ENCODE assay signal across 17 cellular contexts in the genomic region with DNA sequence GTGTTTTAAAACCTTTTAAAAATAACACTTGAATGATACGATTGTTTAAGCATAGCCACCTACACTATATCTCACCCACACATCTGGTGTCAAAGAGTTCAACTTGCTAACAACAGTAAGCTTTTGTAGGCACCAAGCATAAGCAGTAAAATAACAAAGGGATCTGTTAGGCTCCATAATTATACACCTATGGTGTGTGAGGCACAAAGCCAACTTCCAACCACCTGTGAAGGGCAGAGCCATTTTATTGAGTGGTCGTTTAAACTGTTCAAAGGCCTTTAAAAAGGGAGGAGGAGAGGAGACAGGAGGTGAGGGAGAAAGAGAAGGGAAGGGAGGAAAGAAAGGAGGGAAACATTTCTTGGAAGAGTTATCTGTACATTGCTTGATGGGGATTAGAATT. TPM values are rescaled to one million over a fixed set of nuclear protein-coding genes. Genes with fewer than 3 reads are reported as not detected.
DNase-seq lines count a peak whose midpoint lies in the region; ATAC-seq and TF ChIP-seq lines count a peak whose summit lies in the region.
"Had no signal": no experiment of that assay in that cellular context is flagged by ENCODE, and none has a peak within 500 bp of the region (broad histone marks: within the 10 kb centered on the region; RNA-seq: fewer than 3 reads in every experiment).

No MANE protein-coding gene starts in this region.

- H3K36me3 ChIP-seq in CD4-positive, CD25-positive, alpha-beta regulatory T cell (ENCODE audit: control insufficient read depth, insufficient read depth, low read length) = peaks cover 74% of the 10 kb centered on the region

- no peak overlapping the region for H3K4me3 ChIP-seq in CD4-positive, CD25-positive, alpha-beta regulatory T cell (ENCODE audit: low read depth, low read length)
- H3K4me3 ChIP-seq: right atrium auricular region had no signal

- peaks cover 46% of the 10 kb centered on the region for H3K36me3 Mint-ChIP-seq in CD4-positive, CD25-positive, alpha-beta regulatory T cell

- no peaks in the 10 kb centered on the region for H3K27me3 Mint-ChIP-seq in CD4-positive, CD25-positive, alpha-beta regulatory T cell

- intact Hi-C loops in left colon (cut with DNase I, micrococcal nuclease) = loop anchor here in 1 of 2 donors (10.0 kb wide), 2 partner anchors 122 to 422 kb away; no protein-coding TSS in a partner anchor

- H3K4me1 ChIP-seq in CD4-positive, CD25-positive, alpha-beta regulatory T cell (ENCODE audit: control insufficient read depth, insufficient read depth, low read length, poor library complexity, severe bottlenecking) = no peaks in the 10 kb centered on the region
- H3K4me1 ChIP-seq: right atrium auricular region had no signal

- no peaks in the 10 kb centered on the region for H3K9me3 ChIP-seq in CD4-positive, CD25-positive, alpha-beta regulatory T cell (ENCODE audit: control insufficient read depth in 2 of 2, low read length in 2 of 2)
- H3K9me3 ChIP-seq: right atrium auricular region had no signal

- H3K4me1 Mint-ChIP-seq in CD4-positive, CD25-positive, alpha-beta regulatory T cell = peaks cover 4 to 14% (median 10%) of the 10 kb centered on the region in 4 donors

- ATAC-seq in CD4-positive, CD25-positive, alpha-beta regulatory T cell (ENCODE audit: low read depth in 2 of 2) = no peak
- ATAC-seq in left colon (peak; percentile 73), GM19452 (IDR thresholded peaks at IDR 0.05; ENCODE audit: unreplicated experiment) (no peak)
- ATAC-seq: stimulated activated naive CD8-positive, alpha-beta T cell treated with anti-CD3 and anti-CD28 coated beads, Interleukin-15, Interleukin-2, amounts not matched to agents 100 U/mL and 50 U/mL, for 24 hours had no signal

- H3K9me3 Mint-ChIP-seq in CD4-positive, CD25-positive, alpha-beta regulatory T cell = no peaks in the 10 kb centered on the region
- H3K9me3 Mint-ChIP-seq: activated naive CD4-positive, alpha-beta T cell treated with anti-CD3 and anti-CD28 coated beads for 36 hours; HFFc6; T-helper 1 cell treated with Interleukin-12 subunit alpha and Interleukin-12 subunit beta and Interleukin-4 antibody, amounts not matched to agents 30 μg/mL and 1 μg/mL, for 36 hours had no signal

- no peak for TF ChIP-seq EP300 in Ishikawa (IDR thresholded peaks at IDR 0.05; ENCODE audit: borderline replicate concordance)

- H3K27ac ChIP-seq in CD4-positive, CD25-positive, alpha-beta regulatory T cell (ENCODE audit: insufficient read depth, low read length, poor library complexity, severe bottlenecking) = no peak overlapping the region
- H3K27ac ChIP-seq: right atrium auricular region had no signal

- DNase-seq in CD4-positive, CD25-positive, alpha-beta regulatory T cell = no peak
- DNase-seq in NCI-H774 (lab: John Stamatoyannopoulos, UW) (peak; percentile 70), left colon (peak; percentile 60 to 71), EL (no peak), NCI-H446 treated with DMSO at 0.1 percent for 48 hours (lab: John Stamatoyannopoulos, UW) (no peak), DMS 273 treated with DMSO at 0.1 percent for 48 hours (lab: John Stamatoyannopoulos, UW) (no peak)
- DNase-seq: activated CD4-positive, alpha-beta T cell treated with anti-CD3 and anti-CD28 coated beads, Interleukin-2, amount 50 U/mL, for 48 hours; activated naive CD4-positive, alpha-beta T cell treated with anti-CD3 and anti-CD28 coated beads for 36 hours; GF-D8; HFFc6; MV-4-11; stimulated activated CD4-positive, alpha-beta T cell treated with anti-CD3 and anti-CD28 coated beads, Interleukin-4, amount 100 ng/mL, for 1 hour; stimulated activated naive CD8-positive, alpha-beta T cell treated with anti-CD3 and anti-CD28 coated beads, Interleukin-15, Interleukin-2, amounts not matched to agents 100 U/mL and 50 U/mL, for 24 hours had no signal

- no peaks in the 10 kb centered on the region for H3K27me3 ChIP-seq in CD4-positive, CD25-positive, alpha-beta regulatory T cell (ENCODE audit: control insufficient read depth, insufficient read depth, low read length)
- H3K27me3 ChIP-seq: right atrium auricular region had no signal

- peak overlapping the region in 2 of 3 donors; percentile 18 to 80 for H3K27ac Mint-ChIP-seq in CD4-positive, CD25-positive, alpha-beta regulatory T cell
- H3K27ac Mint-ChIP-seq: HFFc6; T-helper 1 cell treated with Interleukin-12 subunit alpha and Interleukin-12 subunit beta and Interleukin-4 antibody, amounts not matched to agents 30 μg/mL and 1 μg/mL, for 36 hours had no signal

- no peak for TF ChIP-seq RAD21 in Ishikawa (IDR thresholded peaks at IDR 0.05; ENCODE audit: low read depth)

- H3K4me3 Mint-ChIP-seq in CD4-positive, CD25-positive, alpha-beta regulatory T cell = no peak overlapping the region
- H3K4me3 Mint-ChIP-seq: activated naive CD4-positive, alpha-beta T cell treated with anti-CD3 and anti-CD28 coated beads for 36 hours; HFFc6; T-helper 1 cell treated with Interleukin-12 subunit alpha and Interleukin-12 subunit beta and Interleukin-4 antibody, amounts not matched to agents 30 μg/mL and 1 μg/mL, for 36 hours had no signal

TF ChIP-seq in Ishikawa, 13 proteins besides CTCF, POLR2A, EP300 and RAD21:
- TF ChIP-seq TAF1 (IDR thresholded peaks at IDR 0.05; ENCODE audit: low read depth) (no peak), NFIC (IDR thresholded peaks at IDR 0.05) (peak; percentile 32; the same call in 1 of the 2 replicates)

RNA-seq across cellular contexts. Expression of a gene that starts 27.9 kb away (rescaled TPM):
- 10.7 TPM for total RNA-seq in CD4-positive, CD25-positive, alpha-beta regulatory T cell
- polyA plus RNA-seq in CD4-positive, CD25-positive, alpha-beta regulatory T cell = 10 to 100 TPM; 10.9 to 14.9 (median 14.5) TPM
- total RNA-seq in left colon = 1 to 10 TPM; 2.6 to 3.1 TPM

Comparison
In these comparisons a context has a peak if more than half of its experiments do, and no peak if none do; other contexts are left out.
1. DNase-seq: peak in NCI-H774 (single experiment) and left colon (2 of 2); none in CD4-positive, CD25-positive, alpha-beta regulatory T cell (0 of 3), EL (single experiment), NCI-H446 treated with DMSO at 0.1 percent for 48 hours (single experiment) and DMS 273 treated with DMSO at 0.1 percent for 48 hours (single experiment).